Comparison of ENCODE assay signal across 9 cellular contexts in genomic region chr19:34317311-34317927, GRCh38. TPM values are rescaled to one million over a fixed set of nuclear protein-coding genes. Genes with fewer than 3 reads are reported as not detected.
DNase-seq lines count a peak whose midpoint lies in the region; ATAC-seq lines count a peak whose summit lies in the region.
"Had no signal": no experiment of that assay in that cellular context is flagged by ENCODE, and none has a peak within 500 bp of the region (broad histone marks: within the 10 kb centered on the region; RNA-seq: fewer than 3 reads in every experiment).

No MANE protein-coding gene starts in this region.

- ATAC-seq in memory B cell (ENCODE audit: low read depth) (peak; percentile 42), HG02759 (IDR thresholded peaks at IDR 0.05; ENCODE audit: unreplicated experiment) (no peak), GM21786 (IDR thresholded peaks at IDR 0.05; ENCODE audit: unreplicated experiment) (no peak)

- H3K4me3 Mint-ChIP-seq in memory B cell: peak overlapping the region; percentile 53

- H3K4me1 Mint-ChIP-seq in memory B cell: peaks cover 40% of the 10 kb centered on the region

- H3K27me3 Mint-ChIP-seq in memory B cell: no peaks in the 10 kb centered on the region

- no peaks in the 10 kb centered on the region for H3K9me3 Mint-ChIP-seq in memory B cell

- H3K36me3 Mint-ChIP-seq in memory B cell: peaks cover 5% of the 10 kb centered on the region

- DNase-seq in AG20443 (ENCODE audit: low spot score): peak; percentile 27
- peak; percentile 44 for DNase-seq in HT-29 (ENCODE audit: low spot score)
- peak in 12 of 61 donors; percentile 5 to 53 (median 14) for DNase-seq in caudate nucleus (lab: John Stamatoyannopoulos, UW)
- DNase-seq in memory B cell (ENCODE audit: low spot score in 2 of 2): no peak
- no peak for DNase-seq in DMS79 (lab: John Stamatoyannopoulos, UW)
- no peak for DNase-seq in Kasumi-1 (lab: John Stamatoyannopoulos, UW)
- DNase-seq: stimulated activated CD4-positive, alpha-beta T cell treated with anti-CD3 and anti-CD28 coated beads, Interleukin-4, amount 100 ng/mL, for 1 hour had no signal

- peak overlapping the region; percentile 54 for H3K27ac Mint-ChIP-seq in memory B cell

- peak overlapping the region; percentile 49 for H3K27ac ChIP-seq in caudate nucleus (ENCODE audit: low read depth, low read length)

RNA-seq across cellular contexts. Expression of gene GPI, which starts 47.6 kb away (rescaled TPM):
- 401 and 403 TPM in 2 replicates for total RNA-seq in HT-29 (2014; rRNA removed; shearing (Covaris generic))

Comparison
In these comparisons a context has a peak if more than half of its experiments do, and no peak if none do; other contexts are left out.
1. DNase-seq: peak in AG20443 (single experiment) and HT-29 (single experiment); none in memory B cell (0 of 2), DMS79 (single experiment) and Kasumi-1 (0 of 2).